ENCODE assay signal across 10 cellular contexts in genomic region chr9:133023117-133023890, GRCh38. TPM values are rescaled to one million over a fixed set of nuclear protein-coding genes. Genes with fewer than 3 reads are reported as not detected.
DNase-seq lines count a peak whose midpoint lies in the region; ATAC-seq and TF ChIP-seq lines count a peak whose summit lies in the region.
"Had no signal": no experiment of that assay in that cellular context is flagged by ENCODE, and none has a peak within 500 bp of the region (broad histone marks: within the 10 kb centered on the region; RNA-seq: fewer than 3 reads in every experiment).

No MANE protein-coding gene starts in this region.

- no peak overlapping the region for H3K56ac ChIP-seq in IMR-90 (ENCODE audit: extremely low read depth, insufficient read depth, low read length)

- H4K91ac ChIP-seq in IMR-90 (ENCODE audit: insufficient read depth, low read depth, low read length): no peak overlapping the region

- H2AFZ ChIP-seq in IMR-90 (replicated peaks; ENCODE audit: low read length, poor library complexity): peak overlapping the region; percentile 73

- no peak for DNase-seq in IMR-90
- DNase-seq in WERI-Rb-1: peak; percentile 41
- DNase-seq in left lung: peak in 1 of 2 donors; percentile 85
- DNase-seq in ecto neural progenitor cell (ENCODE audit: low spot score): no peak
- DNase-seq in NCI-H226: no peak
- no peak for DNase-seq in hepatic stellate cell (ENCODE audit: low spot score)

- H3K36me3 ChIP-seq in BLaER1 treated with 17β-estradiol and CSF1 and Interleukin-3, amounts not matched to agents 10 nM and 100 nM: no peaks in the 10 kb centered on the region
- H3K36me3 ChIP-seq in IMR-90 (ENCODE audit: control insufficient read depth, insufficient read depth, low read length) (no peaks in the 10 kb centered on the region), WERI-Rb-1 (no peaks in the 10 kb centered on the region), left lung (no peaks in the 10 kb centered on the region)

- POLR2A ChIA-PET in IMR-90 (lab: Charles Lee; ENCODE audit: unreplicated experiment): no interaction called here

- H3K27ac ChIP-seq in BLaER1 treated with 17β-estradiol and CSF1 and Interleukin-3, amounts not matched to agents 10 nM and 100 nM: peak overlapping the region in 2 of 11 experiments; percentile 31 to 58; a peak in 2 of 22 replicates
- H3K27ac ChIP-seq in IMR-90 (ENCODE audit: insufficient read depth, low read length) (no peak overlapping the region), WERI-Rb-1 (no peak overlapping the region), left lung (no peak overlapping the region)

- no peak overlapping the region for H3K18ac ChIP-seq in IMR-90 (ENCODE audit: low read depth, low read length)

- TF ChIP-seq CTCF in IMR-90 (conservative IDR thresholded peaks at IDR 0.05; ENCODE audit: low read depth, low read length): no peak
- no peak for TF ChIP-seq CTCF in WERI-Rb-1 (IDR thresholded peaks at IDR 0.05; ENCODE audit: low read depth, low read length)
- no peak for TF ChIP-seq CTCF in left lung (IDR thresholded peaks at IDR 0.05)

- H4K8ac ChIP-seq in IMR-90 (ENCODE audit: low read depth in 2 of 2, low read length in 2 of 2): no peak overlapping the region; a peak in 1 of 4 replicates

- no peak overlapping the region for H2BK5ac ChIP-seq in IMR-90 (ENCODE audit: low read depth, low read length, poor library complexity, severe bottlenecking)

- H4K5ac ChIP-seq in IMR-90 (ENCODE audit: low read depth, low read length): no peak overlapping the region

- H3K27me3 ChIP-seq in BLaER1 treated with 17β-estradiol and CSF1 and Interleukin-3, amounts not matched to agents 10 nM and 100 nM: no peaks in the 10 kb centered on the region
- H3K27me3 ChIP-seq in IMR-90 (ENCODE audit: control insufficient read depth, insufficient read depth, low read length) (no peaks in the 10 kb centered on the region; the same call in 1 of the 2 replicates), WERI-Rb-1 (ENCODE audit: insufficient read depth, low read depth, severe bottlenecking) (peaks cover 4% of the 10 kb centered on the region), left lung (no peaks in the 10 kb centered on the region)

- no peak overlapping the region for H3K4ac ChIP-seq in IMR-90 (ENCODE audit: low read depth, low read length)

- H3K9me1 ChIP-seq in IMR-90 (ENCODE audit: insufficient read depth, low read length): no peaks in the 10 kb centered on the region

- no peak overlapping the region for H2BK15ac ChIP-seq in IMR-90 (ENCODE audit: low read depth, low read length)

- no peak overlapping the region for H2AK5ac ChIP-seq in IMR-90 (ENCODE audit: low read depth, low read length)

- WGBS in IMR-90 (ENCODE audit: extremely low coverage in 2 of 2, insufficient read length in 1 of 2), 2 experiments: 68% methylated on average over 23 of the region's 26 CpGs; no CpG with 5 or more reads in 1 of the 2 experiments

- no TSS peak for BruUV-seq in IMR-90 (replicated peaks; lab: Mats Ljungman, UMichigan)

- in situ Hi-C loops in IMR-90 (cut with MboI; ENCODE audit: low sequenced_read_pairs): no loop called here

- intact Hi-C loops in IMR-90 (cut with micrococcal nuclease) (no loop called here), left lung (cut with DNase I) (no loop called here)

- H3K9ac ChIP-seq in BLaER1 treated with 17β-estradiol and CSF1 and Interleukin-3, amounts not matched to agents 10 nM and 100 nM: peak overlapping the region in 6 of 11 experiments; percentile 15 to 56 (median 30); a peak in 7 of 22 replicates
- H3K9ac ChIP-seq in IMR-90 (ENCODE audit: low read depth, low read length): no peak overlapping the region

- TF ChIP-seq POLR2A in IMR-90 (IDR thresholded peaks at IDR 0.05; ENCODE audit: low read depth, low read length): no peak

- no peak for ATAC-seq in IMR-90 (ENCODE audit: low read depth)
- ATAC-seq in left lung: peak; percentile 21
- no peak for ATAC-seq in HG03280 (IDR thresholded peaks at IDR 0.05; ENCODE audit: unreplicated experiment)

- no peaks in the 10 kb centered on the region for H4K20me1 ChIP-seq in BLaER1 treated with 17β-estradiol and CSF1 and Interleukin-3, amounts not matched to agents 10 nM and 100 nM
- H4K20me1 ChIP-seq in IMR-90 (ENCODE audit: insufficient read depth, low read length): no peaks in the 10 kb centered on the region

- H3K4me1 ChIP-seq in BLaER1 treated with 17β-estradiol and CSF1 and Interleukin-3, amounts not matched to agents 10 nM and 100 nM: peaks cover 10 to 22% (median 15%) of the 10 kb centered on the region in 10 experiments
- H3K4me1 ChIP-seq in IMR-90 (ENCODE audit: control insufficient read depth, insufficient read depth, low read length) (no peaks in the 10 kb centered on the region), left lung (peaks cover 0 to 8% of the 10 kb centered on the region in 2 donors)

- dilution Hi-C loops in IMR-90 (cut with HindIII; ENCODE audit: low sequenced_read_pairs, unreplicated experiment): no loop called here

- no peak overlapping the region for H2BK20ac ChIP-seq in IMR-90 (ENCODE audit: low read depth, low read length)

- H3K4me2 ChIP-seq in BLaER1 treated with 17β-estradiol and CSF1 and Interleukin-3, amounts not matched to agents 10 nM and 100 nM: peak overlapping the region; percentile 33 to 63 (median 56); a peak in 21 of 22 replicates
- no peak overlapping the region for H3K4me2 ChIP-seq in IMR-90 (ENCODE audit: low read depth, low read length)

- H3K23ac ChIP-seq in IMR-90 (ENCODE audit: low read depth, low read length): no peak overlapping the region

- H2BK120ac ChIP-seq in IMR-90 (ENCODE audit: low read depth, low read length): no peak overlapping the region

- H3K79me1 ChIP-seq in IMR-90 (ENCODE audit: low read depth in 1 of 2, low read length in 2 of 2): no peaks in the 10 kb centered on the region

- peaks cover under 1 to 7% (median 3%) of the 10 kb centered on the region in 11 experiments; a peak in 17 of 22 replicates for H3K9me3 ChIP-seq in BLaER1 treated with 17β-estradiol and CSF1 and Interleukin-3, amounts not matched to agents 10 nM and 100 nM (replicated peaks in 1 of 11)
- H3K9me3 ChIP-seq in IMR-90 (ENCODE audit: control insufficient read depth, insufficient read depth, low read length) (no peaks in the 10 kb centered on the region; the same call in 1 of the 2 replicates), WERI-Rb-1 (ENCODE audit: severe bottlenecking) (no peaks in the 10 kb centered on the region), left lung (no peaks in the 10 kb centered on the region)

- TF ChIP-seq RAD21 in IMR-90 (IDR thresholded peaks at IDR 0.05; ENCODE audit: low read length): no peak

- H3K14ac ChIP-seq in IMR-90 (replicated peaks; ENCODE audit: low read depth, low read length): no peak overlapping the region

- H3K4me3 ChIP-seq in BLaER1 treated with 17β-estradiol and CSF1 and Interleukin-3, amounts not matched to agents 10 nM and 100 nM: no peak overlapping the region
- H3K4me3 ChIP-seq in IMR-90 (ENCODE audit: insufficient read depth, low read depth, low read length) (no peak overlapping the region), WERI-Rb-1 (ENCODE audit: low read depth, low read length) (no peak overlapping the region), left lung (no peak overlapping the region)

- peak overlapping the region; percentile 72 for H2AK9ac ChIP-seq in IMR-90 (replicated peaks; ENCODE audit: low read depth, low read length, poor library complexity)

- CTCF ChIA-PET in IMR-90 (lab: Yijun Ruan, JAX): interaction anchor here (0.8 to 1.4 kb wide), 2 partner anchors 13 to 51 kb away, joined by 3 to 6 read pairs; no protein-coding TSS in a partner anchor

TF ChIP-seq in IMR-90, 13 proteins besides CTCF, POLR2A, EP300 and RAD21 (continues in another document):
- no peak for TF ChIP-seq BHLHE40 (IDR thresholded peaks at IDR 0.05; ENCODE audit: low read depth, low read length)
- no peak for TF ChIP-seq MAFK (IDR thresholded peaks at IDR 0.05; ENCODE audit: low read depth, low read length)
- TF ChIP-seq SMC3 (IDR thresholded peaks at IDR 0.05; ENCODE audit: low read depth, low read length): no peak
- no peak for TF ChIP-seq USF2 (IDR thresholded peaks at IDR 0.05; ENCODE audit: low read depth, low read length)
- no peak for TF ChIP-seq CHD1 (IDR thresholded peaks at IDR 0.05; ENCODE audit: low read depth, low read length)
- TF ChIP-seq RFX5 (IDR thresholded peaks at IDR 0.05; ENCODE audit: low read depth, low read length): no peak
- no peak for TF ChIP-seq FOS (IDR thresholded peaks at IDR 0.05; ENCODE audit: low read depth, low read length)
- no peak for TF ChIP-seq MAZ (IDR thresholded peaks at IDR 0.05; ENCODE audit: borderline replicate concordance, low read depth, low read length)
- TF ChIP-seq NFE2L2 (IDR thresholded peaks at IDR 0.05; ENCODE audit: low read depth, low read length): no peak
- no peak for TF ChIP-seq CEBPB (IDR thresholded peaks at IDR 0.05; ENCODE audit: low read depth, low read length)
- TF ChIP-seq RCOR1 (IDR thresholded peaks at IDR 0.05; ENCODE audit: insufficient replicate concordance, low read length): no peak
- no peak for TF ChIP-seq MXI1 (IDR thresholded peaks at IDR 0.05; ENCODE audit: borderline replicate concordance, low read depth, low read length)

RNA-seq across cellular contexts. Expression of gene GTF3C5, which starts 7.5 kb away (rescaled TPM):
- 49.1 and 51.1 TPM in 2 replicates for total RNA-seq in IMR-90 (2012; rRNA removed)
- 50.7 and 52.3 TPM in 2 replicates for polyA plus RNA-seq in IMR-90 (2012; rRNA removed)
- polyA plus RNA-seq in IMR-90 (2012; cell fraction: cytosol; rRNA removed): 31.2 and 35.4 TPM in 2 replicates
- polyA plus RNA-seq in IMR-90 (2012; cell fraction: nucleus; rRNA removed; ENCODE audit: low replicate concordance): 128 and 155 TPM in 2 replicates
- 10 to 100 TPM; 37.3 to 41.5 TPM for total RNA-seq in left lung

RNA-seq across cellular contexts. Expression of gene CEL, which starts 38.5 kb away (rescaled TPM):
- total RNA-seq in IMR-90 (2012; rRNA removed) (under 0.01 TPM in 2 replicates), left lung (1 to 10 TPM in 1 of 2 donors, under 1 TPM in 1; 0.47 to 1.1 TPM)
- 0.67 and 0.75 TPM in 2 replicates for polyA plus RNA-seq in IMR-90 (2012; rRNA removed)
- polyA plus RNA-seq in IMR-90 (2012; cell fraction: cytosol; rRNA removed): 0.27 and 0.51 TPM in 2 replicates
- polyA plus RNA-seq in IMR-90 (2012; cell fraction: nucleus; rRNA removed; ENCODE audit: low replicate concordance): 5.5 and 8.5 TPM in 2 replicates

RNA-seq across cellular contexts. Expression of gene GFI1B, which starts 44.8 kb away (rescaled TPM):
- total RNA-seq in IMR-90 (2012; rRNA removed): not detected in 2 replicates
- polyA plus RNA-seq in IMR-90 (2012; rRNA removed): 0.02 TPM in 1 of 2 replicates, not detected in the other
- not detected in 2 replicates for polyA plus RNA-seq in IMR-90 (2012; cell fraction: cytosol; rRNA removed)
- not detected in 2 replicates for polyA plus RNA-seq in IMR-90 (2012; cell fraction: nucleus; rRNA removed; ENCODE audit: low replicate concordance)
- total RNA-seq in left lung: under 1 TPM; 0.18 to 0.90 TPM
- total RNA-seq: posterior vena cava; T-helper 1 cell treated with Interleukin-12 subunit alpha and Interleukin-12 subunit beta and Interleukin-4 antibody, amounts not matched to agents 30 ng/mL and 1 ng/mL, for 36 hours had no signal
